ENCODE assay signal across 19 cellular contexts in the genomic region with DNA sequence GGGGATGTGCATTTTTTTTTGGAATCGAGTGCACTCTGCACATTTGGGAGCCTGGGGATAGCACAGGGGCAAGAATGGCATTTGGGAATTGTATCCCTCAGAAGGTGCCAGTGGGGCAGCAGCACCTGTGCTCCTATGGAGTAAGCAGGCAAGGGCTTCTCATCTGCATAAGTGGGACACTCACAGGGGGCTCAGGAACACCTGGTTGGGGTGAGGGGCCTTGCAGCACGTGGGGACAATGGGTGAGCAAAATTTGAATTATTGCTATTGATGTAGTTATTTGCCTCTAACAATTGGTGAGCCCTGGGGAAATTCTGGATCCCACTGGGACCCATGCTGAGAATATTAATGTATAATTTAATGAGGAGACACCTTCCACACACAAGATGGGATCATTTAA.
"Had no signal": no experiment of that assay in that cellular context is flagged by ENCODE, and none has a peak within 500 bp of the region (broad histone marks: within the 10 kb centered on the region; RNA-seq: fewer than 3 reads in every experiment).

No MANE protein-coding gene starts in this region.

- H3K27me3 ChIP-seq: breast epithelium had no signal

- H3K27ac ChIP-seq: coronary artery, WERI-Rb-1 had no signal

- DNase-seq: activated CD4-positive, alpha-beta T cell treated with anti-CD3 and anti-CD28 coated beads for 48 hours; activated CD4-positive, alpha-beta T cell treated with anti-CD3 and anti-CD28 coated beads, Interleukin-2, amount 50 U/mL, for 4 hours; activated CD8-positive, alpha-beta memory T cell treated with anti-CD3 and anti-CD28 coated beads, Interleukin-2, amount 50 U/mL, for 48 hours; activated CD8-positive, alpha-beta T cell treated with anti-CD3 and anti-CD28 coated beads, Interleukin-2, amount 10 ng/mL, durations not matched to agents 7 days and 5 days; activated naive CD4-positive, alpha-beta T cell; activated T-cell treated with anti-CD3 and anti-CD28 coated beads, Interleukin-2, amount 50 U/mL, for 1 hour; aorta; caudate nucleus; Kasumi-1; KBM-7; NCI-H1105 treated with DMSO at 0.1 percent for 48 hours; NCI-H1694 treated with DMSO at 0.1 percent for 48 hours; NCI-H510A treated with DMSO at 0.1 percent for 48 hours; SIG-M5; T-helper 17 cell; T1000; WERI-Rb-1 had no signal

- H3K36me3 ChIP-seq: breast epithelium, WERI-Rb-1 had no signal

- H3K9me3 ChIP-seq: breast epithelium had no signal

- H3K4me3 ChIP-seq: breast epithelium, coronary artery had no signal
